In the genomic region with DNA sequence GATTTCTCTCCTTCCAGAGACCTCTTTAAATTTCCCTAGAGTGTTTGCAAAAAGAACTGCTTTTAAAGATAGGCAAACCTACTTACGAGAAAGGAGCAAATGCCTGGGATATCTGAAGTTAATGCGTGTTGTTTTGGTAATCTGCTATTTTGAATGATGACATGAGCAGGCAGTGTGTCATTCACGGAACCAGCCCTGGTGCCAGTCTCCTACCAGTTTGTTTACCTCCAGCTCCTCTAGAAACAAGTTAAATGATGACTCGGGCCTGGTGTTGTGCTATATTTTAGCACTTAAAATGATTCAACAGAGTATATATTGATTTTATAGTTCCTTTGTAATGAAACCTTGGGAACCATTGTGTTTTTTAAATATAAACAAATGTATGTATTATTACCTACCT, we compare ENCODE assay signal across 15 cellular contexts. TPM values are rescaled to one million over a fixed set of nuclear protein-coding genes. Genes with fewer than 3 reads are reported as not detected.
DNase-seq lines count a peak whose midpoint lies in the region; ATAC-seq, FAIRE-seq and TF ChIP-seq lines count a peak whose summit lies in the region.
"Had no signal": no experiment of that assay in that cellular context is flagged by ENCODE, and none has a peak within 500 bp of the region (broad histone marks: within the 10 kb centered on the region; RNA-seq: fewer than 3 reads in every experiment).

No MANE protein-coding gene starts in this region.

- H3K27me3 ChIP-seq in bronchial epithelial cell (ENCODE audit: control insufficient read depth, insufficient read depth, low read length) (no peaks in the 10 kb centered on the region), upper lobe of left lung (no peaks in the 10 kb centered on the region), WERI-Rb-1 (ENCODE audit: insufficient read depth, low read depth, severe bottlenecking) (no peaks in the 10 kb centered on the region)
- H3K27me3 ChIP-seq: gastrocnemius medialis had no signal

- H3K36me3 ChIP-seq in bronchial epithelial cell (ENCODE audit: control insufficient read depth, insufficient read depth, low read length) = no peaks in the 10 kb centered on the region
- H3K36me3 ChIP-seq in upper lobe of left lung = no peaks in the 10 kb centered on the region
- H3K36me3 ChIP-seq in WERI-Rb-1 = no peaks in the 10 kb centered on the region
- H3K36me3 ChIP-seq: gastrocnemius medialis, spleen had no signal

- TF ChIP-seq CTCF in bronchial epithelial cell (IDR thresholded peaks at IDR 0.05; ENCODE audit: insufficient read depth, low read length, severe bottlenecking) = no peak
- TF ChIP-seq CTCF in upper lobe of left lung (IDR thresholded peaks at IDR 0.05) = no peak
- no peak for TF ChIP-seq CTCF in WERI-Rb-1 (IDR thresholded peaks at IDR 0.05; ENCODE audit: low read depth, low read length)

- TF ChIP-seq POLR2A in upper lobe of left lung (IDR thresholded peaks at IDR 0.05) = no peak

- H3K4me1 ChIP-seq in upper lobe of left lung = peaks cover 0 to 4% (median 0%) of the 10 kb centered on the region in 4 donors
- H3K4me1 ChIP-seq: spleen had no signal

- no peak overlapping the region for H3K4me3 ChIP-seq in bronchial epithelial cell (ENCODE audit: low read depth, low read length)
- H3K4me3 ChIP-seq in upper lobe of left lung = no peak overlapping the region
- no peak overlapping the region for H3K4me3 ChIP-seq in WERI-Rb-1 (ENCODE audit: low read depth, low read length)
- H3K4me3 ChIP-seq: gastrocnemius medialis, spleen had no signal

- DNase-seq in DMS 273 (lab: John Stamatoyannopoulos, UW; ENCODE audit: unreplicated experiment) = peak; percentile 25
- no peak for DNase-seq in DMS 273 treated with DMSO at 0.1 percent for 48 hours (lab: John Stamatoyannopoulos, UW)
- peak; percentile 94 for DNase-seq in bronchial epithelial cell (ENCODE audit: low read depth)
- peak; percentile 66 for DNase-seq in kidney glomerular epithelial cell (lab: John Stamatoyannopoulos, UW)
- DNase-seq in upper lobe of left lung = peak in 1 of 2 donors; percentile 49
- no peak for DNase-seq in NCI-H82 (lab: John Stamatoyannopoulos, UW)
- no peak for DNase-seq in SW 1271 (lab: John Stamatoyannopoulos, UW)
- DNase-seq in WERI-Rb-1 = no peak
- DNase-seq: activated naive CD8-positive, alpha-beta T cell treated with anti-CD3 and anti-CD28 coated beads, Interleukin-2, amount 50 U/mL, for 24 hours; gastrocnemius medialis; GF-D8; Kasumi-1; spleen; T-helper 1 cell had no signal

- H3K27ac ChIP-seq in upper lobe of left lung (peak overlapping the region in 3 of 4 donors; percentile 13 to 69 (median 35)), WERI-Rb-1 (no peak overlapping the region)
- H3K27ac ChIP-seq: 22Rv1, spleen had no signal

- peak; percentile 44 to 45 for ATAC-seq in upper lobe of left lung (ENCODE audit: low FRiP score in 2 of 2)
- ATAC-seq: activated naive CD8-positive, alpha-beta T cell treated with anti-CD3 and anti-CD28 coated beads, Interleukin-2, amount 50 U/mL, for 24 hours; gastrocnemius medialis had no signal

- 23 to 36% methylated on average over 4 of the region's 4 CpGs for WGBS in upper lobe of left lung, 2 donors

- FAIRE-seq in bronchial epithelial cell (lab: Jason Lieb, UNC) = peak; percentile 66

- H3K9me3 ChIP-seq in upper lobe of left lung (no peaks in the 10 kb centered on the region), WERI-Rb-1 (ENCODE audit: severe bottlenecking) (no peaks in the 10 kb centered on the region)
- H3K9me3 ChIP-seq: gastrocnemius medialis, spleen had no signal

- peak in 1 of 4 donors; percentile 15 for TF ChIP-seq EP300 in upper lobe of left lung (IDR thresholded peaks at IDR 0.05)

RNA-seq across cellular contexts. Expression of a gene that starts 41.1 kb away (rescaled TPM):
- 41.3 and 47.0 TPM in 2 replicates for total RNA-seq in bronchial epithelial cell
- total RNA-seq in upper lobe of left lung = 10 to 100 TPM; 23.7 to 52.1 (median 40.5) TPM

Comparison
In these comparisons a context has a peak if more than half of its experiments do, and no peak if none do; other contexts are left out.
1. DNase-seq: peak in DMS 273 (single experiment), bronchial epithelial cell (single experiment) and kidney glomerular epithelial cell (single experiment); none in DMS 273 treated with DMSO at 0.1 percent for 48 hours (single experiment), NCI-H82 (single experiment), SW 1271 (0 of 2) and WERI-Rb-1 (single experiment).